15 cellular contexts compared by ENCODE assay signal in the genomic region with DNA sequence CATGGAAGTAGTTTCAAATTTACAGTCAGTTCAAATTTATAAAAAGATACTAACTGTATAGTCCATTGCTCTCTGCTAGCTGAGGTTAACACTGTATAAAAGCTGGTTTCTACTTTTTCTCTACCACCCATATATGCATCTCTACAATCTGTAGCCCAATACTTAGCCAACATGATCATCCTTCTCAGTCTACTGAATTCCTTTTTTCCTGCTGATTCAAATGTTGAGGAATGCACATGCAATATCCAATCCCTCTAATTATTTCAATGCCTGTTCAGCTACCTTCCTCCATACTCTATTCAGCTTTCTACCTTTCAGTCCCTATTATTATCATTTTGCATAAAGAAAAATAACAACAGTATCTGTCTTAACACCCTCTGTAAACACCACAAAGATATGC. TPM values are rescaled to one million over a fixed set of nuclear protein-coding genes. Genes with fewer than 3 reads are reported as not detected.
A peak's percentile ranks its signal among the peaks of the same experiment; 100 is the strongest.
DNase-seq lines count a peak whose midpoint lies in the region; TF ChIP-seq lines count a peak whose summit lies in the region.
"Had no signal": no experiment of that assay in that cellular context is flagged by ENCODE, and none has a peak within 500 bp of the region (broad histone marks: within the 10 kb centered on the region; RNA-seq: fewer than 3 reads in every experiment).

No MANE protein-coding gene starts in this region.

- H3K27ac Mint-ChIP-seq in osteocyte (ENCODE audit: unreplicated experiment): peak overlapping the region; percentile 6
- H3K27ac Mint-ChIP-seq in CD4-positive, alpha-beta memory T cell: peak overlapping the region in 1 of 7 donors; percentile 24

- H3K36me3 ChIP-seq in CD4-positive, alpha-beta memory T cell (ENCODE audit: insufficient read depth, low read length): no peaks in the 10 kb centered on the region
- H3K36me3 ChIP-seq: SJSA1 had no signal

- no peaks in the 10 kb centered on the region for H3K9me3 ChIP-seq in CD4-positive, alpha-beta memory T cell (ENCODE audit: control insufficient read depth in 1 of 2, low read length in 2 of 2)
- H3K9me3 ChIP-seq: SJSA1 had no signal

- H3K36me3 Mint-ChIP-seq in osteocyte (ENCODE audit: unreplicated experiment): no peaks in the 10 kb centered on the region
- no peaks in the 10 kb centered on the region for H3K36me3 Mint-ChIP-seq in CD4-positive, alpha-beta memory T cell

- H3K27me3 ChIP-seq in CD4-positive, alpha-beta memory T cell (ENCODE audit: insufficient read depth, low read length): no peaks in the 10 kb centered on the region
- H3K27me3 ChIP-seq: BLaER1 treated with 17β-estradiol and CSF1 and Interleukin-3, amounts not matched to agents 10 nM and 100 nM; SJSA1 had no signal

- no peaks in the 10 kb centered on the region for H3K9me3 Mint-ChIP-seq in osteocyte (ENCODE audit: unreplicated experiment)
- H3K9me3 Mint-ChIP-seq in CD4-positive, alpha-beta memory T cell: peaks cover 0 to 2% (median 0%) of the 10 kb centered on the region in 8 donors
- H3K9me3 Mint-ChIP-seq: H9 had no signal

- no peaks in the 10 kb centered on the region for H3K27me3 Mint-ChIP-seq in osteocyte (ENCODE audit: unreplicated experiment)
- no peaks in the 10 kb centered on the region for H3K27me3 Mint-ChIP-seq in CD4-positive, alpha-beta memory T cell

- H3K4me3 ChIP-seq in choroid plexus epithelial cell (ENCODE audit: low read depth, low read length): no peak overlapping the region
- H3K4me3 ChIP-seq in CD4-positive, alpha-beta memory T cell (ENCODE audit: low read length in 2 of 2): no peak overlapping the region
- H3K4me3 ChIP-seq: BLaER1 treated with 17β-estradiol and CSF1 and Interleukin-3, amounts not matched to agents 10 nM and 100 nM; SJSA1 had no signal

- TF ChIP-seq CTCF in choroid plexus epithelial cell (conservative IDR thresholded peaks at IDR 0.05; ENCODE audit: low read depth, low read length) (no peak), osteocyte (IDR thresholded peaks at IDR 0.05) (no peak)

- peaks cover 16% of the 10 kb centered on the region for H3K4me1 ChIP-seq in CD4-positive, alpha-beta memory T cell (ENCODE audit: insufficient read depth, low read length)
- H3K4me1 ChIP-seq: BLaER1 treated with 17β-estradiol and CSF1 and Interleukin-3, amounts not matched to agents 10 nM and 100 nM; SJSA1 had no signal

- DNase-seq in EL (peak; percentile 40), NCI-H226 (peak; percentile 26), choroid plexus epithelial cell (ENCODE audit: low read depth) (peak; percentile 30), osteocyte (ENCODE audit: extremely low spot score, unreplicated experiment) (no peak), activated T-cell treated with anti-CD3 and anti-CD28 coated beads for 4 hours (no peak), NCI-H2196 (lab: John Stamatoyannopoulos, UW; ENCODE audit: unreplicated experiment) (no peak), NCI-H69 (lab: John Stamatoyannopoulos, UW) (no peak)
- no peak for DNase-seq in CD4-positive, alpha-beta memory T cell
- DNase-seq: H9, KBM-7, NCI-H1092, NCI-H2107, PC-3 had no signal

- H3K4me1 Mint-ChIP-seq in osteocyte (ENCODE audit: unreplicated experiment): peaks cover 26% of the 10 kb centered on the region
- H3K4me1 Mint-ChIP-seq in CD4-positive, alpha-beta memory T cell: peaks cover 41 to 66% (median 50%) of the 10 kb centered on the region in 4 donors

- H3K4me3 Mint-ChIP-seq in osteocyte (ENCODE audit: unreplicated experiment): no peak overlapping the region
- H3K4me3 Mint-ChIP-seq in CD4-positive, alpha-beta memory T cell: no peak overlapping the region
- H3K4me3 Mint-ChIP-seq: H9 had no signal

- intact Hi-C loops in CD4-positive, alpha-beta memory T cell (cut with micrococcal nuclease): loop anchor here (10.0 kb wide), 1 partner anchor 52 kb away; no protein-coding TSS in a partner anchor

- POLR2A ChIA-PET in CD4-positive, alpha-beta memory T cell (lab: Charles Lee; ENCODE audit: partially characterized antibody): interaction anchor here (0.6 kb wide), 1 partner anchor 32 kb away, joined by 3 read pairs; no protein-coding TSS in a partner anchor

- CTCF ChIA-PET in CD4-positive, alpha-beta memory T cell (lab: Charles Lee; ENCODE audit: partially characterized antibody): no interaction called here

- no peak overlapping the region for H3K27ac ChIP-seq in CD4-positive, alpha-beta memory T cell (ENCODE audit: low read depth, low read length)
- H3K27ac ChIP-seq: BLaER1 treated with 17β-estradiol and CSF1 and Interleukin-3, amounts not matched to agents 10 nM and 100 nM; SJSA1 had no signal

RNA-seq across cellular contexts. Expression of a gene that starts 15.6 kb away (rescaled TPM):
- 39.9 and 42.6 TPM in 2 replicates for total RNA-seq in osteocyte
- total RNA-seq in CD4-positive, alpha-beta memory T cell: 10 to 100 TPM; 21.1 to 22.4 TPM
- 10 to 100 TPM; 22.1 to 25.2 TPM for polyA plus RNA-seq in CD4-positive, alpha-beta memory T cell

Comparison
In these comparisons a context has a peak if more than half of its experiments do, and no peak if none do; other contexts are left out.
1. DNase-seq: peak in EL (single experiment), NCI-H226 (single experiment) and choroid plexus epithelial cell (single experiment); none in osteocyte (single experiment), activated T-cell treated with anti-CD3 and anti-CD28 coated beads for 4 hours (single experiment), CD4-positive, alpha-beta memory T cell (0 of 5), NCI-H2196 (single experiment) and NCI-H69 (single experiment).